In the genomic region with DNA sequence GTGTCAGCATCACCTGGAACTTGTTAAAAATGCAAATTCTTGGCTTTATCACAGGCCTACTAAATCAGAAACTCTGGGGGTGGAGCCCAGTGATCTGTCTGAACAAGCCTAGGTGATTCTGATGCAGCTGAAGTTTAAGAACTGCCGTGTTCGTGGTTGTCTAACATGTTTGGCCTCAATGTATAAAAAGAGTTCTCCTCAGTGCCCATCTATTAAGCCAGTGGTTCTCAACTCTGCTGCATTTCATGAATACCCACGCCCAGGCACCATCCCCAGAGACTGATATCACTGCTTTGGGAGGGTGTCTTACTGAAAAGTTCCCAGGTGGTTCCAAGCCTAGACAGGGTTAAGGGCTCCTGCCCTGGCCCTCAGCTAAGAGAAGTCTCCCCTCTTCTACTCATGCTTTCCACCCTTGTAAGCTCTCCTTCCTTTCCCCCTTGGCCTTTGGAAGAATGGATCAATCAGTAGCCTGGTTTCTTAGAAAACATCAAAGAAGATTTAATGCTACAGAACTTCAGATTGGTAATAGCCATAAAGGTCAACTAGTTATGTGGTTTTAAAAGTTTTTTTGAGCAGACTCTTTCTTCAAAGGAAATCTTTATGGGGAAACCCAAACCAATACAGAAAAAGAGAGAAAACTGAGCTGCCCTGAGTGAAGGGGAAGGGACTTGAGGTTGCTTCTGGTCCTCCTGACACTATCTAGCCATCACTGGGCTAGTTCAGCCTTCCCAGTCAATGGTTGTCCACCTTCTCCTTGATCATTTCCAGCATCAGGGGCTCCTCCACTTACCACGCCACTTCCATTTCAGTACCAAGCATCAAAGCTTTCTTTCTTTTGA, we compare ENCODE assay signal across 8 cellular contexts. TPM values are rescaled to one million over a fixed set of nuclear protein-coding genes. Genes with fewer than 3 reads are reported as not detected.
DNase-seq lines count a peak whose midpoint lies in the region; ATAC-seq and TF ChIP-seq lines count a peak whose summit lies in the region.

No MANE protein-coding gene starts in this region.

- no peak overlapping the region for H3K4me3 ChIP-seq in aorta (ENCODE audit: low read length in 2 of 2)

- no peaks in the 10 kb centered on the region for H3K36me3 ChIP-seq in aorta (ENCODE audit: control insufficient read depth in 1 of 2, insufficient read depth in 2 of 2, low read length in 1 of 2)

- in situ Hi-C loops in GM18951 (cut with MboI; ENCODE audit: low sequenced_read_pairs, unreplicated experiment), result no loop called here

- TF ChIP-seq POLR2A in GM18951 (IDR thresholded peaks at IDR 0.05; ENCODE audit: extremely low read depth, insufficient read depth, insufficient read length), result peak; percentile 25

- intact Hi-C loops in activated CD4-positive, alpha-beta memory T cell treated with anti-CD3 and anti-CD28 coated beads for 36 hours (cut with micrococcal nuclease), result loop anchor here (1.0 to 2.0 kb wide), 8 partner anchors 8 to 120 kb away; no protein-coding TSS in a partner anchor
- intact Hi-C loops in aorta (cut with DNase I), result no loop called here

- WGBS in aorta, 2 donors, result 96% methylated on average over 4 of the region's 4 CpGs

- peaks cover 82% of the 10 kb centered on the region for H3K4me1 Mint-ChIP-seq in activated CD4-positive, alpha-beta memory T cell treated with anti-CD3 and anti-CD28 coated beads for 36 hours (ENCODE audit: low read depth)

- H3K27me3 Mint-ChIP-seq in activated CD4-positive, alpha-beta memory T cell treated with anti-CD3 and anti-CD28 coated beads for 36 hours, result no peaks in the 10 kb centered on the region

- H3K4me1 ChIP-seq in aorta (ENCODE audit: control insufficient read depth in 1 of 2, insufficient read depth in 2 of 2, low read length in 2 of 2), result no peaks in the 10 kb centered on the region

- H3K27me3 ChIP-seq in aorta (ENCODE audit: control insufficient read depth in 1 of 2, insufficient read depth in 2 of 2, low read length in 1 of 2), result no peaks in the 10 kb centered on the region

- no peak overlapping the region for H3K27ac ChIP-seq in aorta (ENCODE audit: low read depth in 1 of 2, low read length in 2 of 2)

- H3K9me3 ChIP-seq in aorta (ENCODE audit: control insufficient read depth, low read length), result no peaks in the 10 kb centered on the region

- H3K27ac Mint-ChIP-seq in activated CD4-positive, alpha-beta memory T cell treated with anti-CD3 and anti-CD28 coated beads for 36 hours, result peak overlapping the region; percentile 99

- peak overlapping the region; percentile 48 for H3K4me3 Mint-ChIP-seq in activated CD4-positive, alpha-beta memory T cell treated with anti-CD3 and anti-CD28 coated beads for 36 hours

- no peaks in the 10 kb centered on the region for H3K36me3 Mint-ChIP-seq in activated CD4-positive, alpha-beta memory T cell treated with anti-CD3 and anti-CD28 coated beads for 36 hours

- POLR2A ChIA-PET in activated CD4-positive, alpha-beta memory T cell treated with anti-CD3 and anti-CD28 coated beads for 36 hours (lab: Charles Lee), result interaction anchor here (0.8 to 4.0 kb wide), 11 partner anchors 8 to 171 kb away, joined by 3 to 30 read pairs (median 5); a partner anchor contains a TSS

- H3K9me3 Mint-ChIP-seq in activated CD4-positive, alpha-beta memory T cell treated with anti-CD3 and anti-CD28 coated beads for 36 hours, result no peaks in the 10 kb centered on the region

- peak; percentile 79 for DNase-seq in activated CD4-positive, alpha-beta memory T cell treated with anti-CD3 and anti-CD28 coated beads for 36 hours
- DNase-seq in stimulated activated CD4-positive, alpha-beta T cell treated with anti-CD3 and anti-CD28 coated beads, Interleukin-2, amount 100 ng/mL, for 48 hours, result peak; percentile 44 to 48
- DNase-seq in DMS53 (lab: John Stamatoyannopoulos, UW) (no peak), putamen (ENCODE audit: low spot score) (no peak), aorta (no peak), iPS-NIHi11 (ENCODE audit: low spot score) (no peak)

- ATAC-seq in HG02852 (IDR thresholded peaks at IDR 0.05; ENCODE audit: unreplicated experiment) (peak; percentile 62), aorta (ENCODE audit: low FRiP score) (no peak)

- CTCF ChIA-PET in activated CD4-positive, alpha-beta memory T cell treated with anti-CD3 and anti-CD28 coated beads for 36 hours (lab: Charles Lee), result interaction anchor here (0.6 to 2.8 kb wide), 8 partner anchors 9 to 860 kb away, joined by 3 to 11 read pairs (median 3); no protein-coding TSS in a partner anchor

RNA-seq across cellular contexts. Expression of a gene that starts 38.9 kb away (rescaled TPM):
- 100 to 1,000 TPM; 259 to 267 TPM for total RNA-seq in activated CD4-positive, alpha-beta memory T cell treated with anti-CD3 and anti-CD28 coated beads for 36 hours
- total RNA-seq in aorta, result 10 to 100 TPM; 22.0 to 40.2 TPM
- polyA plus RNA-seq in aorta, result 1 to 10 TPM; 4.9 to 5.6 TPM

Comparison
In these comparisons a context has a peak if more than half of its experiments do, and no peak if none do; other contexts are left out.
1. DNase-seq: peak in activated CD4-positive, alpha-beta memory T cell treated with anti-CD3 and anti-CD28 coated beads for 36 hours (single experiment) and stimulated activated CD4-positive, alpha-beta T cell treated with anti-CD3 and anti-CD28 coated beads, Interleukin-2, amount 100 ng/mL, for 48 hours (2 of 2); none in DMS53 (single experiment), putamen (single experiment), aorta (0 of 2) and iPS-NIHi11 (single experiment).
2. RNA of a gene that starts 38.9 kb away (total RNA-seq): 259 to 267 TPM in activated CD4-positive, alpha-beta memory T cell treated with anti-CD3 and anti-CD28 coated beads for 36 hours; 22.0 to 40.2 TPM in aorta; every median in the first group is over 4 times any median in the second.